ENCODE assay signal across 8 cellular contexts in genomic region chr5:177403826-177404640, GRCh38. TPM values are rescaled to one million over a fixed set of nuclear protein-coding genes. Genes with fewer than 3 reads are reported as not detected.
DNase-seq lines count a peak whose midpoint lies in the region; ATAC-seq and TF ChIP-seq lines count a peak whose summit lies in the region.

No MANE protein-coding gene starts in this region.

- peak overlapping the region; percentile 88 for H3K4me3 Mint-ChIP-seq in activated T-helper 17 cell treated with anti-CD3 and anti-CD28 coated beads, Interleukin-2, amount 50 U/mL, for 72 hours
- peak overlapping the region; percentile 47 for H3K4me3 Mint-ChIP-seq in neural crest cell

- no peaks in the 10 kb centered on the region for H3K4me1 Mint-ChIP-seq in activated T-helper 17 cell treated with anti-CD3 and anti-CD28 coated beads, Interleukin-2, amount 50 U/mL, for 72 hours
- H3K4me1 Mint-ChIP-seq in neural crest cell = peaks cover 13% of the 10 kb centered on the region

- H3K4me1 ChIP-seq in HUES48 (ENCODE audit: control insufficient read depth, insufficient read depth, low read length) (peaks cover 6% of the 10 kb centered on the region; the same call in 1 of the 2 replicates), stomach smooth muscle (ENCODE audit: control insufficient read depth, insufficient read depth, low read length) (peaks cover 42% of the 10 kb centered on the region)

- H3K4me3 ChIP-seq in HUES48 (ENCODE audit: low read depth, low read length) (peak overlapping the region; percentile 63), stomach smooth muscle (ENCODE audit: low read length in 2 of 2) (peak overlapping the region; percentile 48 to 74)

- peak; percentile 70 for ATAC-seq in GM21423 (IDR thresholded peaks at IDR 0.05; ENCODE audit: unreplicated experiment)
- peak; percentile 90 for ATAC-seq in activated T-helper 17 cell treated with anti-CD3 and anti-CD28 coated beads, Interleukin-2, amount 50 U/mL, for 72 hours (replicated peaks)

- DNase-seq in DMS53 treated with DMSO at 0.1 percent for 48 hours (lab: John Stamatoyannopoulos, UW; ENCODE audit: unreplicated experiment) = peak; percentile 65
- peak; percentile 86 for DNase-seq in RKO (ENCODE audit: low spot score)
- DNase-seq in fibroblast of the conjunctiva (ENCODE audit: low read depth) = peak; percentile 56
- peak; percentile 61 for DNase-seq in neural crest cell (ENCODE audit: low read depth, low spot score)

- no peaks in the 10 kb centered on the region for H3K36me3 Mint-ChIP-seq in activated T-helper 17 cell treated with anti-CD3 and anti-CD28 coated beads, Interleukin-2, amount 50 U/mL, for 72 hours (ENCODE audit: low read depth)
- no peaks in the 10 kb centered on the region for H3K36me3 Mint-ChIP-seq in neural crest cell (ENCODE audit: low read depth)

- no peaks in the 10 kb centered on the region for H3K36me3 ChIP-seq in HUES48 (ENCODE audit: control insufficient read depth, insufficient read depth, low read length)
- H3K36me3 ChIP-seq in stomach smooth muscle (ENCODE audit: control insufficient read depth in 2 of 2, insufficient read depth in 2 of 2, low read length in 2 of 2) = no peaks in the 10 kb centered on the region

- TF ChIP-seq CTCF in neural crest cell (conservative IDR thresholded peaks at IDR 0.05) = peak; percentile 77

- H3K27me3 Mint-ChIP-seq in activated T-helper 17 cell treated with anti-CD3 and anti-CD28 coated beads, Interleukin-2, amount 50 U/mL, for 72 hours = no peaks in the 10 kb centered on the region
- peaks cover 65% of the 10 kb centered on the region for H3K27me3 Mint-ChIP-seq in neural crest cell (ENCODE audit: low read depth)

- no peak overlapping the region for H3K27ac Mint-ChIP-seq in activated T-helper 17 cell treated with anti-CD3 and anti-CD28 coated beads, Interleukin-2, amount 50 U/mL, for 72 hours
- no peak overlapping the region for H3K27ac Mint-ChIP-seq in neural crest cell (ENCODE audit: unreplicated experiment)

- H3K27ac ChIP-seq in HUES48 (ENCODE audit: low read depth, low read length) = no peak overlapping the region
- H3K27ac ChIP-seq in stomach smooth muscle (ENCODE audit: low read length) = no peak overlapping the region

- no peaks in the 10 kb centered on the region for H3K9me3 Mint-ChIP-seq in activated T-helper 17 cell treated with anti-CD3 and anti-CD28 coated beads, Interleukin-2, amount 50 U/mL, for 72 hours
- no peaks in the 10 kb centered on the region for H3K9me3 Mint-ChIP-seq in neural crest cell

- H3K27me3 ChIP-seq in HUES48 (ENCODE audit: control insufficient read depth, insufficient read depth, low read length) = peaks cover 73% of the 10 kb centered on the region
- H3K27me3 ChIP-seq in stomach smooth muscle (ENCODE audit: control insufficient read depth in 1 of 2, insufficient read depth in 2 of 2, low read length in 2 of 2) = peaks cover 53 to 69% of the 10 kb centered on the region in 2 donors

- H3K9me3 ChIP-seq in HUES48 (ENCODE audit: control insufficient read depth, insufficient read depth, low read length) (no peaks in the 10 kb centered on the region), stomach smooth muscle (ENCODE audit: control insufficient read depth in 2 of 2, low read length in 2 of 2) (no peaks in the 10 kb centered on the region)

- H3K9ac ChIP-seq in HUES48 (ENCODE audit: low read depth, low read length) = no peak overlapping the region
- peak overlapping the region in 1 of 2 donors; percentile 4 for H3K9ac ChIP-seq in stomach smooth muscle (ENCODE audit: low read length in 2 of 2)

RNA-seq across cellular contexts. Expression of gene PFN3, which starts 3.6 kb away (rescaled TPM):
- total RNA-seq in activated T-helper 17 cell treated with anti-CD3 and anti-CD28 coated beads, Interleukin-2, amount 50 U/mL, for 72 hours = not detected
- total RNA-seq in neural crest cell = not detected in 2 replicates

RNA-seq across cellular contexts. Expression of gene F12, which starts 5.3 kb away (rescaled TPM):
- total RNA-seq in activated T-helper 17 cell treated with anti-CD3 and anti-CD28 coated beads, Interleukin-2, amount 50 U/mL, for 72 hours = 1 to 10 TPM; 3.7 to 4.6 TPM
- total RNA-seq in neural crest cell = 2.3 and 2.7 TPM in 2 replicates

RNA-seq across cellular contexts. Expression of gene SLC34A1, which starts 19.8 kb away (rescaled TPM):
- 1 to 10 TPM in 1 of 2 donors, under 1 TPM in 1; 0.56 to 1.1 TPM for total RNA-seq in activated T-helper 17 cell treated with anti-CD3 and anti-CD28 coated beads, Interleukin-2, amount 50 U/mL, for 72 hours
- 0.16 TPM in 1 of 2 replicates, not detected in the other for total RNA-seq in neural crest cell

RNA-seq across cellular contexts. Expression of gene GRK6, which starts 22.4 kb away (rescaled TPM):
- 100 to 1,000 TPM; 108 to 130 TPM for total RNA-seq in activated T-helper 17 cell treated with anti-CD3 and anti-CD28 coated beads, Interleukin-2, amount 50 U/mL, for 72 hours
- 47.4 and 54.9 TPM in 2 replicates for total RNA-seq in neural crest cell

RNA-seq across cellular contexts. Expression of gene PRR7, which starts 42.6 kb away (rescaled TPM):
- total RNA-seq in activated T-helper 17 cell treated with anti-CD3 and anti-CD28 coated beads, Interleukin-2, amount 50 U/mL, for 72 hours = 10 to 100 TPM in 1 of 2 donors, 1 to 10 TPM in 1; 8.2 to 13.6 TPM
- total RNA-seq in neural crest cell = 16.1 and 19.0 TPM in 2 replicates
